In genomic region chr11:94750319-94751215, GRCh38 we compare ENCODE assay signal across 18 cellular contexts. TPM values are rescaled to one million over a fixed set of nuclear protein-coding genes. Genes with fewer than 3 reads are reported as not detected.
A peak's percentile ranks its signal among the peaks of the same experiment; 100 is the strongest.
DNase-seq lines count a peak whose midpoint lies in the region; ATAC-seq and TF ChIP-seq lines count a peak whose summit lies in the region.
"Had no signal": no experiment of that assay in that cellular context is flagged by ENCODE, and none has a peak within 500 bp of the region (broad histone marks: within the 10 kb centered on the region; RNA-seq: fewer than 3 reads in every experiment).

No MANE protein-coding gene starts in this region.

- H3K36me3 ChIP-seq in body of pancreas (replicated peaks in 1 of 2; ENCODE audit: insufficient read depth in 1 of 2, low read depth in 2 of 2) (no peaks in the 10 kb centered on the region), psoas muscle (ENCODE audit: insufficient read depth in 1 of 2, low read depth in 1 of 2) (peaks cover 2 to 28% of the 10 kb centered on the region in 2 donors)
- H3K36me3 ChIP-seq: tibial nerve had no signal

- H3K27ac ChIP-seq in body of pancreas (peak overlapping the region in 3 of 4 donors; percentile 22 to 33 (median 28)), psoas muscle (peak overlapping the region; percentile 68)

- peak; percentile 41 for ATAC-seq in body of pancreas
- peak; percentile 70 for ATAC-seq in left ventricle myocardium superior
- peak in 3 of 4 donors; percentile 18 to 57 (median 37) for ATAC-seq in psoas muscle
- no peak for ATAC-seq in GM19324 (IDR thresholded peaks at IDR 0.05; ENCODE audit: low FRiP score, unreplicated experiment)

- H3K4me3 ChIP-seq in body of pancreas, result no peak overlapping the region
- peak overlapping the region; percentile 32 for H3K4me3 ChIP-seq in psoas muscle
- H3K4me3 ChIP-seq: tibial nerve had no signal

- H3K9me3 ChIP-seq in body of pancreas, result no peaks in the 10 kb centered on the region
- no peaks in the 10 kb centered on the region for H3K9me3 ChIP-seq in psoas muscle
- H3K9me3 ChIP-seq: tibial nerve had no signal

- H3K27me3 ChIP-seq in body of pancreas (no peaks in the 10 kb centered on the region), psoas muscle (ENCODE audit: insufficient read depth in 3 of 3, low read length in 2 of 3) (no peaks in the 10 kb centered on the region)
- H3K27me3 ChIP-seq: tibial nerve had no signal

- CTCF ChIA-PET in HEK293T (lab: Yijun Ruan, JAX), result interaction anchor here (1.5 kb wide), 1 partner anchor 9 kb away, joined by 4 read pairs; no protein-coding TSS in a partner anchor

- peaks cover 39% of the 10 kb centered on the region for H3K4me1 ChIP-seq in body of pancreas
- H3K4me1 ChIP-seq in psoas muscle, result peaks cover 39% of the 10 kb centered on the region

- TF ChIP-seq POLR2A in body of pancreas (IDR thresholded peaks at IDR 0.05), result no peak

- 51 to 62% methylated on average over 10 of the region's 10 CpGs for WGBS in body of pancreas, 2 donors
- 41 to 55% (median 54%) methylated on average over 10 of the region's 10 CpGs for WGBS in psoas muscle, 3 donors

- TF ChIP-seq CTCF in body of pancreas (IDR thresholded peaks at IDR 0.05) (no peak), psoas muscle (IDR thresholded peaks at IDR 0.05) (no peak)

- POLR2A ChIA-PET in HEK293T (lab: Yijun Ruan, JAX), result no interaction called here

- DNase-seq in HEK293T (ENCODE audit: extremely low spot score), result no peak
- DNase-seq in body of pancreas, result peak in 2 of 4 donors; percentile 7 to 32
- no peak for DNase-seq in left ventricle myocardium superior
- no peak for DNase-seq in psoas muscle
- no peak for DNase-seq in NCI-H82 treated with DMSO at 0.1 percent for 48 hours (lab: John Stamatoyannopoulos, UW; ENCODE audit: unreplicated experiment)
- no peak for DNase-seq in RPMI8226
- DNase-seq in activated CD4-positive, alpha-beta T cell treated with anti-CD3 and anti-CD28 coated beads for 48 hours, result no peak
- DNase-seq: activated naive CD8-positive, alpha-beta T cell treated with anti-CD3 and anti-CD28 coated beads for 36 hours; activated T-cell treated with anti-CD3 and anti-CD28 coated beads for 4 hours; cerebellar nuclear complex; DMS153; NCI-H1092 treated with DMSO at 0.1 percent for 48 hours; NCI-H345; occipital lobe; SW 1271 had no signal

- intact Hi-C loops in body of pancreas (cut with DNase I), result no loop called here
- intact Hi-C loops in left ventricle myocardium superior (cut with micrococcal nuclease), result no loop called here
- intact Hi-C loops in psoas muscle (cut with DNase I), result no loop called here

TF ChIP-seq in HEK293T, 16 proteins besides CTCF, POLR2A, EP300 and RAD21:
- TF ChIP-seq HDGF (IDR thresholded peaks at IDR 0.05; ENCODE audit: borderline replicate concordance), result no peak
- TF ChIP-seq BHLHE40 (IDR thresholded peaks at IDR 0.05; ENCODE audit: borderline replicate concordance), result no peak
- TF ChIP-seq NFRKB (IDR thresholded peaks at IDR 0.05), result no peak
- no peak for TF ChIP-seq FOXM1 (IDR thresholded peaks at IDR 0.05; ENCODE audit: borderline replicate concordance)
- peak; percentile 72 for TF ChIP-seq PKNOX1 (IDR thresholded peaks at IDR 0.05)
- no peak for TF ChIP-seq FOXA1 (IDR thresholded peaks at IDR 0.05)
- no peak for TF ChIP-seq SUZ12 (IDR thresholded peaks at IDR 0.05)

RNA-seq across cellular contexts. Expression of gene AMOTL1, which starts 17.6 kb away (rescaled TPM):
- total RNA-seq in body of pancreas (10 to 100 TPM; 20.4 to 21.5 TPM), left ventricle myocardium superior (46.3 TPM), psoas muscle (100 to 1,000 TPM; 225 to 355 (median 292) TPM)
- 100 to 1,000 TPM in 1 of 3 donors, 10 to 100 TPM in 2; 46.5 to 162 (median 91.8) TPM for polyA plus RNA-seq in psoas muscle
- total RNA-seq: OCI-LY7 had no signal
